In genomic region chr13:65292488-65292901, GRCh38 we compare ENCODE assay signal across 12 cellular contexts.
DNase-seq lines count a peak whose midpoint lies in the region; TF ChIP-seq lines count a peak whose summit lies in the region.
"Had no signal": no experiment of that assay in that cellular context is flagged by ENCODE, and none has a peak within 500 bp of the region (broad histone marks: within the 10 kb centered on the region; RNA-seq: fewer than 3 reads in every experiment).

No MANE protein-coding gene starts in this region.

- TF ChIP-seq CTCF in AG09309 (IDR thresholded peaks at IDR 0.05; ENCODE audit: control insufficient read depth, insufficient read depth, low read depth, low read length, missing control alignments): no peak

- DNase-seq in AG09309 (ENCODE audit: low read depth) (peak; percentile 16), HT1080 (ENCODE audit: low read depth) (peak; percentile 65), astrocyte of the hippocampus (ENCODE audit: low read depth, low spot score) (peak; percentile 57), inferior parietal cortex (ENCODE audit: extremely low spot score) (peak; percentile 54), HT-29 (ENCODE audit: low spot score) (no peak), T-helper 2 cell (no peak), NCI-H510A treated with DMSO at 0.1 percent for 48 hours (lab: John Stamatoyannopoulos, UW) (no peak), NCI-H1105 (lab: John Stamatoyannopoulos, UW) (no peak)
- DNase-seq: activated CD8-positive, alpha-beta memory T cell treated with anti-CD3 and anti-CD28 coated beads for 24 hours; naive B cell; NCI-H2029 had no signal

- H3K4me3 ChIP-seq in AG09309 (ENCODE audit: control insufficient read depth, low read depth, low read length): no peak overlapping the region
- H3K4me3 ChIP-seq: suprapubic skin had no signal

Comparison
In these comparisons a context has a peak if more than half of its experiments do, and no peak if none do; other contexts are left out.
1. DNase-seq: peak in AG09309 (single experiment), HT1080 (single experiment), astrocyte of the hippocampus (single experiment) and inferior parietal cortex (single experiment); none in HT-29 (single experiment), T-helper 2 cell (0 of 5), NCI-H510A treated with DMSO at 0.1 percent for 48 hours (single experiment) and NCI-H1105 (single experiment).